ENCODE assay signal across 15 cellular contexts in genomic region chr2:162403884-162404283, GRCh38. TPM values are rescaled to one million over a fixed set of nuclear protein-coding genes. Genes with fewer than 3 reads are reported as not detected.
DNase-seq lines count a peak whose midpoint lies in the region; TF ChIP-seq lines count a peak whose summit lies in the region.
"Had no signal": no experiment of that assay in that cellular context is flagged by ENCODE, and none has a peak within 500 bp of the region (broad histone marks: within the 10 kb centered on the region; RNA-seq: fewer than 3 reads in every experiment).

No MANE protein-coding gene starts in this region.

- no peaks in the 10 kb centered on the region for H3K36me3 Mint-ChIP-seq in Calu3 (ENCODE audit: insufficient read depth, unreplicated experiment)
- H3K36me3 Mint-ChIP-seq in activated T-helper 1 cell treated with anti-CD3 and anti-CD28 coated beads, Interleukin-12 subunit alpha, Interleukin-12 subunit beta, Interleukin-2, Interleukin-4 antibody, amounts not matched to agents 30 ng/mL and 10 ng/mL and 1 ng/mL, durations not matched to agents 14 hours and 24 hours and 36 hours (ENCODE audit: low read depth): no peaks in the 10 kb centered on the region
- H3K36me3 Mint-ChIP-seq: activated CD8-positive, alpha-beta memory T cell treated with anti-CD3 and anti-CD28 coated beads, Interleukin-2, amount 10 ng/mL, durations not matched to agents 7 days and 5 days; activated naive CD8-positive, alpha-beta T cell treated with anti-CD3 and anti-CD28 coated beads for 36 hours had no signal

- no peak overlapping the region for H3K27ac Mint-ChIP-seq in Calu3 (ENCODE audit: unreplicated experiment)
- no peak overlapping the region for H3K27ac Mint-ChIP-seq in activated T-helper 1 cell treated with anti-CD3 and anti-CD28 coated beads, Interleukin-12 subunit alpha, Interleukin-12 subunit beta, Interleukin-2, Interleukin-4 antibody, amounts not matched to agents 30 ng/mL and 10 ng/mL and 1 ng/mL, durations not matched to agents 14 hours and 24 hours and 36 hours
- H3K27ac Mint-ChIP-seq: activated B cell treated with CpG ODN at 0.5 μM for 24 hours; activated CD8-positive, alpha-beta memory T cell treated with anti-CD3 and anti-CD28 coated beads, Interleukin-2, amount 10 ng/mL, durations not matched to agents 7 days and 5 days; activated naive CD8-positive, alpha-beta T cell treated with anti-CD3 and anti-CD28 coated beads for 36 hours; nephron progenitor cell had no signal

- CTCF ChIA-PET in Calu3 (lab: Charles Lee): no interaction called here

- peaks cover 11% of the 10 kb centered on the region for H3K4me1 Mint-ChIP-seq in Calu3 (ENCODE audit: low read depth, unreplicated experiment)
- H3K4me1 Mint-ChIP-seq in activated T-helper 1 cell treated with anti-CD3 and anti-CD28 coated beads, Interleukin-12 subunit alpha, Interleukin-12 subunit beta, Interleukin-2, Interleukin-4 antibody, amounts not matched to agents 30 ng/mL and 10 ng/mL and 1 ng/mL, durations not matched to agents 14 hours and 24 hours and 36 hours (ENCODE audit: low read depth): no peaks in the 10 kb centered on the region
- H3K4me1 Mint-ChIP-seq: activated B cell treated with CpG ODN at 0.5 μM for 24 hours; activated CD8-positive, alpha-beta memory T cell treated with anti-CD3 and anti-CD28 coated beads, Interleukin-2, amount 10 ng/mL, durations not matched to agents 7 days and 5 days; activated naive CD8-positive, alpha-beta T cell treated with anti-CD3 and anti-CD28 coated beads for 36 hours; nephron progenitor cell had no signal

- TF ChIP-seq CTCF in Calu3 (IDR thresholded peaks at IDR 0.05; ENCODE audit: unreplicated experiment): no peak

- no peaks in the 10 kb centered on the region for H3K27me3 Mint-ChIP-seq in Calu3 (ENCODE audit: unreplicated experiment)
- peaks cover 8% of the 10 kb centered on the region for H3K27me3 Mint-ChIP-seq in activated T-helper 1 cell treated with anti-CD3 and anti-CD28 coated beads, Interleukin-12 subunit alpha, Interleukin-12 subunit beta, Interleukin-2, Interleukin-4 antibody, amounts not matched to agents 30 ng/mL and 10 ng/mL and 1 ng/mL, durations not matched to agents 14 hours and 24 hours and 36 hours (ENCODE audit: insufficient read depth)

- BruUV-seq in Calu3 (replicated peaks; lab: Mats Ljungman, UMichigan): no TSS peak

- DNase-seq in GM04504 (ENCODE audit: low read depth) (peak; percentile 12), NCI-H446 treated with DMSO at 0.1 percent for 48 hours (lab: John Stamatoyannopoulos, UW) (peak; percentile 89), dermis blood vessel endothelial cell (peak; percentile 2), non-pigmented ciliary epithelial cell (ENCODE audit: low read depth) (peak; percentile 32), Calu3 (no peak)
- DNase-seq in effector CD8-positive, alpha-beta T cell (lab: John Stamatoyannopoulos, UW): no peak
- DNase-seq in activated naive CD4-positive, alpha-beta T cell treated with anti-CD3 and anti-CD28 coated beads, Interleukin-2, amount 50 U/mL, for 16 hours: no peak
- DNase-seq in activated T-helper 1 cell treated with anti-CD3 and anti-CD28 coated beads, Interleukin-12 subunit alpha, Interleukin-12 subunit beta, Interleukin-2, Interleukin-4 antibody, amounts not matched to agents 30 ng/mL and 10 ng/mL and 1 ng/mL, durations not matched to agents 14 hours and 24 hours and 36 hours (ENCODE audit: low spot score): no peak
- DNase-seq: activated B cell treated with CpG ODN at 0.5 μM for 24 hours; activated CD8-positive, alpha-beta memory T cell treated with anti-CD3 and anti-CD28 coated beads, Interleukin-2, amount 10 ng/mL, durations not matched to agents 7 days and 5 days; activated naive CD8-positive, alpha-beta T cell treated with anti-CD3 and anti-CD28 coated beads for 36 hours; left ventricle myocardium inferior; NCI-H1694 treated with DMSO at 0.1 percent for 48 hours; nephron progenitor cell; substantia nigra had no signal

- intact Hi-C loops in Calu3 (cut with micrococcal nuclease; ENCODE audit: unreplicated experiment): no loop called here
- intact Hi-C loops in activated T-helper 1 cell treated with anti-CD3 and anti-CD28 coated beads, Interleukin-12 subunit alpha, Interleukin-12 subunit beta, Interleukin-2, Interleukin-4 antibody, amounts not matched to agents 30 ng/mL and 10 ng/mL and 1 ng/mL, durations not matched to agents 14 hours and 24 hours and 36 hours (cut with micrococcal nuclease): no loop called here

- H3K4me3 Mint-ChIP-seq in Calu3 (ENCODE audit: low read depth, unreplicated experiment): no peak overlapping the region
- H3K4me3 Mint-ChIP-seq in activated T-helper 1 cell treated with anti-CD3 and anti-CD28 coated beads, Interleukin-12 subunit alpha, Interleukin-12 subunit beta, Interleukin-2, Interleukin-4 antibody, amounts not matched to agents 30 ng/mL and 10 ng/mL and 1 ng/mL, durations not matched to agents 14 hours and 24 hours and 36 hours: no peak overlapping the region
- H3K4me3 Mint-ChIP-seq: activated B cell treated with CpG ODN at 0.5 μM for 24 hours; activated CD8-positive, alpha-beta memory T cell treated with anti-CD3 and anti-CD28 coated beads, Interleukin-2, amount 10 ng/mL, durations not matched to agents 7 days and 5 days; activated naive CD8-positive, alpha-beta T cell treated with anti-CD3 and anti-CD28 coated beads for 36 hours; nephron progenitor cell had no signal

- no peaks in the 10 kb centered on the region for H3K9me3 Mint-ChIP-seq in Calu3 (ENCODE audit: low read depth, unreplicated experiment)
- no peaks in the 10 kb centered on the region for H3K9me3 Mint-ChIP-seq in activated T-helper 1 cell treated with anti-CD3 and anti-CD28 coated beads, Interleukin-12 subunit alpha, Interleukin-12 subunit beta, Interleukin-2, Interleukin-4 antibody, amounts not matched to agents 30 ng/mL and 10 ng/mL and 1 ng/mL, durations not matched to agents 14 hours and 24 hours and 36 hours
- H3K9me3 Mint-ChIP-seq: activated B cell treated with CpG ODN at 0.5 μM for 24 hours; activated naive CD8-positive, alpha-beta T cell treated with anti-CD3 and anti-CD28 coated beads for 36 hours; nephron progenitor cell had no signal

RNA-seq across cellular contexts. Expression of gene GCA, which starts 60.0 kb away (rescaled TPM):
- total RNA-seq in dermis blood vessel endothelial cell (12.9 and 14.8 TPM in 2 replicates), Calu3 (2022) (51.2 and 57.5 TPM in 2 replicates)
- 14.5 and 14.9 TPM in 2 replicates for total RNA-seq in activated T-helper 1 cell treated with anti-CD3 and anti-CD28 coated beads, Interleukin-12 subunit alpha, Interleukin-12 subunit beta, Interleukin-2, Interleukin-4 antibody, amounts not matched to agents 30 ng/mL and 10 ng/mL and 1 ng/mL, durations not matched to agents 14 hours and 24 hours and 36 hours

Comparison
In these comparisons a context has a peak if more than half of its experiments do, and no peak if none do; other contexts are left out.
1. DNase-seq: peak in GM04504 (single experiment), NCI-H446 treated with DMSO at 0.1 percent for 48 hours (single experiment), dermis blood vessel endothelial cell (single experiment) and non-pigmented ciliary epithelial cell (single experiment); none in effector CD8-positive, alpha-beta T cell (single experiment), Calu3 (single experiment), activated naive CD4-positive, alpha-beta T cell treated with anti-CD3 and anti-CD28 coated beads, Interleukin-2, amount 50 U/mL, for 16 hours (single experiment) and activated T-helper 1 cell treated with anti-CD3 and anti-CD28 coated beads, Interleukin-12 subunit alpha, Interleukin-12 subunit beta, Interleukin-2, Interleukin-4 antibody, amounts not matched to agents 30 ng/mL and 10 ng/mL and 1 ng/mL, durations not matched to agents 14 hours and 24 hours and 36 hours (single experiment).